ENCODE assay signal across 32 cellular contexts in genomic region chr20:39624316-39624715, GRCh38.
"Had no signal": no experiment of that assay in that cellular context is flagged by ENCODE, and none has a peak within 500 bp of the region (broad histone marks: within the 10 kb centered on the region; RNA-seq: fewer than 3 reads in every experiment).

No MANE protein-coding gene starts in this region.

- DNase-seq: activated CD4-positive, alpha-beta T cell treated with anti-CD3 and anti-CD28 coated beads for 36 hours; activated CD4-positive, alpha-beta T cell treated with anti-CD3 and anti-CD28 coated beads, Interleukin-2, amount 10 ng/mL, durations not matched to agents 7 days and 5 days; activated CD4-positive, alpha-beta T cell treated with anti-CD3 and anti-CD28 coated beads, Interleukin-2, amount 50 U/mL, for 48 hours; activated CD8-positive, alpha-beta T cell treated with anti-CD3 and anti-CD28 coated beads, Interleukin-2, amount 10 ng/mL, durations not matched to agents 7 days and 5 days; activated gamma-delta T cell; activated naive CD4-positive, alpha-beta T cell treated with Interleukin-2 at 50 U/mL for 16 hours; activated naive CD8-positive, alpha-beta T cell treated with anti-CD3 and anti-CD28 coated beads, Interleukin-2, amount 10 ng/mL, durations not matched to agents 7 days and 5 days; activated T-cell treated with anti-CD3 and anti-CD28 coated beads, Interleukin-2, amount 50 U/mL, for 24 hours; central memory CD4-positive, alpha-beta T cell; Karpas-422; NCI-H1048; NCI-H1436 treated with DMSO at 0.1 percent for 48 hours; NCI-H1694 treated with DMSO at 0.1 percent for 48 hours; NCI-H2029; NCI-H345; NCI-H524 treated with DMSO at 0.1 percent for 48 hours; NCI-H748 treated with DMSO at 0.1 percent for 48 hours; NK-92 treated with Interleukin-12 subunit alpha and Interleukin-12 subunit beta, amount 100 ng/mL, for 24 hours; PC-3; Peyer's patch; RPMI8226; SIG-M5; T-cell; T-helper 17 cell had no signal

- H3K4me3 Mint-ChIP-seq: activated CD4-positive, alpha-beta T cell treated with anti-CD3 and anti-CD28 coated beads for 36 hours; activated CD4-positive, alpha-beta T cell treated with anti-CD3 and anti-CD28 coated beads, Interleukin-2, amount 10 ng/mL, durations not matched to agents 7 days and 5 days; activated CD8-positive, alpha-beta T cell treated with anti-CD3 and anti-CD28 coated beads, Interleukin-2, amount 10 ng/mL, durations not matched to agents 7 days and 5 days; activated naive CD4-positive, alpha-beta T cell treated with anti-CD3 and anti-CD28 coated beads, Interleukin-2, amount 50 U/mL, for 24 hours; activated naive CD8-positive, alpha-beta T cell treated with anti-CD3 and anti-CD28 coated beads, Interleukin-2, amount 10 ng/mL, durations not matched to agents 7 days and 5 days; activated T-cell treated with anti-CD3 and anti-CD28 coated beads, Interleukin-2, amount 50 U/mL, for 24 hours; T-cell; T-helper 17 cell; WTC11 had no signal

- ATAC-seq: activated CD4-positive, alpha-beta T cell treated with anti-CD3 and anti-CD28 coated beads for 36 hours; activated CD4-positive, CD25-positive, alpha-beta regulatory T cell treated with anti-CD3 and anti-CD28 coated beads, Interleukin-2, amount 50 U/mL, for 24 hours; activated CD8-positive, alpha-beta T cell treated with anti-CD3 and anti-CD28 coated beads, Interleukin-2, amount 10 ng/mL, durations not matched to agents 7 days and 5 days; body of pancreas; PC-3; Right ventricle myocardium inferior; SK-N-SH treated with all-trans-retinoic acid at 6 μM for 48 hours; T-cell; T-helper 17 cell; WTC11 had no signal

- H3K4me1 ChIP-seq: body of pancreas, Peyer's patch had no signal

- H3K4me1 Mint-ChIP-seq: activated CD4-positive, alpha-beta T cell treated with anti-CD3 and anti-CD28 coated beads for 36 hours; activated CD4-positive, alpha-beta T cell treated with anti-CD3 and anti-CD28 coated beads, Interleukin-2, amount 10 ng/mL, durations not matched to agents 7 days and 5 days; activated naive CD4-positive, alpha-beta T cell treated with anti-CD3 and anti-CD28 coated beads, Interleukin-2, amount 50 U/mL, for 24 hours; activated naive CD8-positive, alpha-beta T cell treated with anti-CD3 and anti-CD28 coated beads, Interleukin-2, amount 10 ng/mL, durations not matched to agents 7 days and 5 days; T-cell; T-helper 17 cell had no signal

- H3K27ac Mint-ChIP-seq: activated CD4-positive, alpha-beta T cell treated with anti-CD3 and anti-CD28 coated beads for 36 hours; activated CD4-positive, alpha-beta T cell treated with anti-CD3 and anti-CD28 coated beads, Interleukin-2, amount 10 ng/mL, durations not matched to agents 7 days and 5 days; activated CD8-positive, alpha-beta T cell treated with anti-CD3 and anti-CD28 coated beads, Interleukin-2, amount 10 ng/mL, durations not matched to agents 7 days and 5 days; activated naive CD4-positive, alpha-beta T cell treated with anti-CD3 and anti-CD28 coated beads, Interleukin-2, amount 50 U/mL, for 24 hours; activated naive CD8-positive, alpha-beta T cell treated with anti-CD3 and anti-CD28 coated beads, Interleukin-2, amount 10 ng/mL, durations not matched to agents 7 days and 5 days; activated T-cell treated with anti-CD3 and anti-CD28 coated beads, Interleukin-2, amount 50 U/mL, for 24 hours; activated T-helper 2 cell treated with anti-CD3 and anti-CD28 coated beads, Interferon-gamma antibody, Interleukin-2, Interleukin-4, amounts not matched to agents 10 μg/mL and 5 μg/mL and 100 μg/mL, durations not matched to agents 14 hours and 24 hours and 36 hours; T-cell; T-helper 17 cell; WTC11 had no signal

- H3K4me3 ChIP-seq: body of pancreas, MG63, Peyer's patch had no signal

- H3K27me3 Mint-ChIP-seq: activated CD4-positive, alpha-beta T cell treated with anti-CD3 and anti-CD28 coated beads, Interleukin-2, amount 10 ng/mL, durations not matched to agents 7 days and 5 days; activated naive CD4-positive, alpha-beta T cell treated with anti-CD3 and anti-CD28 coated beads, Interleukin-2, amount 50 U/mL, for 24 hours; activated naive CD8-positive, alpha-beta T cell treated with anti-CD3 and anti-CD28 coated beads, Interleukin-2, amount 10 ng/mL, durations not matched to agents 7 days and 5 days; activated T-cell treated with anti-CD3 and anti-CD28 coated beads, Interleukin-2, amount 50 U/mL, for 24 hours; T-cell; T-helper 17 cell had no signal

- H3K9me3 Mint-ChIP-seq: activated CD4-positive, alpha-beta T cell treated with anti-CD3 and anti-CD28 coated beads, Interleukin-2, amount 10 ng/mL, durations not matched to agents 7 days and 5 days; activated naive CD4-positive, alpha-beta T cell treated with anti-CD3 and anti-CD28 coated beads, Interleukin-2, amount 50 U/mL, for 24 hours; activated naive CD8-positive, alpha-beta T cell treated with anti-CD3 and anti-CD28 coated beads, Interleukin-2, amount 10 ng/mL, durations not matched to agents 7 days and 5 days; activated T-cell treated with anti-CD3 and anti-CD28 coated beads, Interleukin-2, amount 50 U/mL, for 24 hours; activated T-helper 2 cell treated with anti-CD3 and anti-CD28 coated beads, Interferon-gamma antibody, Interleukin-2, Interleukin-4, amounts not matched to agents 10 μg/mL and 5 μg/mL and 100 μg/mL, durations not matched to agents 14 hours and 24 hours and 36 hours had no signal

- H3K27ac ChIP-seq: body of pancreas, Peyer's patch had no signal

- H3K27me3 ChIP-seq: body of pancreas, MG63, Peyer's patch had no signal

- H3K36me3 ChIP-seq: MG63, Peyer's patch had no signal

- H3K9me3 ChIP-seq: body of pancreas, MG63, Peyer's patch had no signal

- H3K36me3 Mint-ChIP-seq: activated naive CD4-positive, alpha-beta T cell treated with anti-CD3 and anti-CD28 coated beads, Interleukin-2, amount 50 U/mL, for 24 hours; activated naive CD8-positive, alpha-beta T cell treated with anti-CD3 and anti-CD28 coated beads, Interleukin-2, amount 10 ng/mL, durations not matched to agents 7 days and 5 days; T-cell; WTC11 had no signal
